1 cellular context compared by ENCODE assay signal in the genomic region with DNA sequence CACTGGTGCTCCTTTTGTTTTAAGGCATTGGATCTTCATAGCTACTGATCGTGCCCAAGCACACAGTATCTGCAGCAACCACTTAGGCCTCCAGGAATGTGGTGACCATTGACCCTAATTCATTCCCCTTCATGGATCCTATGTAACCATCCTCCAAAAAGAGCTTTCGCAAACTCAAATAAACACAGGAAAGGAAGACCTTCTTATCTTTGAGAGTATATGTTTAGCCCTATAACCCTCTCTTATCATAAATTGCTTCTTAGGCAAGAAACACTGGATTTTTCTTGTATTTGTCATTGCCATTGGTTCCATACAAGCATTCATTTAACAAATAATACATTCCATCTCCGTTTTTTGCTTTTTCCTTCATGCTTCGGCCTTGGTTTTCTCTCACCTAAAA.
TF ChIP-seq lines count a peak whose summit lies in the region.

No MANE protein-coding gene starts in this region.

TF ChIP-seq in HepG2, 621 proteins besides CTCF, POLR2A, EP300 and RAD21 (continued from another document and continues in another):
- TF ChIP-seq, protein P1, sequence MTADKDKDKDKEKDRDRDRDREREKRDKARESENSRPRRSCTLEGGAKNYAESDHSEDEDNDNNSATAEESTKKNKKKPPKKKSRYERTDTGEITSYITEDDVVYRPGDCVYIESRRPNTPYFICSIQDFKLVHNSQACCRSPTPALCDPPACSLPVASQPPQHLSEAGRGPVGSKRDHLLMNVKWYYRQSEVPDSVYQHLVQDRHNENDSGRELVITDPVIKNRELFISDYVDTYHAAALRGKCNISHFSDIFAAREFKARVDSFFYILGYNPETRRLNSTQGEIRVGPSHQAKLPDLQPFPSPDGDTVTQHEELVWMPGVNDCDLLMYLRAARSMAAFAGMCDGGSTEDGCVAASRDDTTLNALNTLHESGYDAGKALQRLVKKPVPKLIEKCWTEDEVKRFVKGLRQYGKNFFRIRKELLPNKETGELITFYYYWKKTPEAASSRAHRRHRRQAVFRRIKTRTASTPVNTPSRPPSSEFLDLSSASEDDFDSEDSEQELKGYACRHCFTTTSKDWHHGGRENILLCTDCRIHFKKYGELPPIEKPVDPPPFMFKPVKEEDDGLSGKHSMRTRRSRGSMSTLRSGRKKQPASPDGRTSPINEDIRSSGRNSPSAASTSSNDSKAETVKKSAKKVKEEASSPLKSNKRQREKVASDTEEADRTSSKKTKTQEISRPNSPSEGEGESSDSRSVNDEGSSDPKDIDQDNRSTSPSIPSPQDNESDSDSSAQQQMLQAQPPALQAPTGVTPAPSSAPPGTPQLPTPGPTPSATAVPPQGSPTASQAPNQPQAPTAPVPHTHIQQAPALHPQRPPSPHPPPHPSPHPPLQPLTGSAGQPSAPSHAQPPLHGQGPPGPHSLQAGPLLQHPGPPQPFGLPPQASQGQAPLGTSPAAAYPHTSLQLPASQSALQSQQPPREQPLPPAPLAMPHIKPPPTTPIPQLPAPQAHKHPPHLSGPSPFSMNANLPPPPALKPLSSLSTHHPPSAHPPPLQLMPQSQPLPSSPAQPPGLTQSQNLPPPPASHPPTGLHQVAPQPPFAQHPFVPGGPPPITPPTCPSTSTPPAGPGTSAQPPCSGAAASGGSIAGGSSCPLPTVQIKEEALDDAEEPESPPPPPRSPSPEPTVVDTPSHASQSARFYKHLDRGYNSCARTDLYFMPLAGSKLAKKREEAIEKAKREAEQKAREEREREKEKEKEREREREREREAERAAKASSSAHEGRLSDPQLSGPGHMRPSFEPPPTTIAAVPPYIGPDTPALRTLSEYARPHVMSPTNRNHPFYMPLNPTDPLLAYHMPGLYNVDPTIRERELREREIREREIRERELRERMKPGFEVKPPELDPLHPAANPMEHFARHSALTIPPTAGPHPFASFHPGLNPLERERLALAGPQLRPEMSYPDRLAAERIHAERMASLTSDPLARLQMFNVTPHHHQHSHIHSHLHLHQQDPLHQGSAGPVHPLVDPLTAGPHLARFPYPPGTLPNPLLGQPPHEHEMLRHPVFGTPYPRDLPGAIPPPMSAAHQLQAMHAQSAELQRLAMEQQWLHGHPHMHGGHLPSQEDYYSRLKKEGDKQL (CRISPR knock-in tag; IDR thresholded peaks at IDR 0.05; ENCODE audit: low read depth), result peak; percentile 79; the same call in 1 of the 2 replicates
- TF ChIP-seq MED8 (CRISPR knock-in tag; IDR thresholded peaks at IDR 0.05; ENCODE audit: insufficient replicate concordance), result no peak
- no peak for TF ChIP-seq FOXM1 (CRISPR knock-in tag; IDR thresholded peaks at IDR 0.05)
- peak; percentile 90 for TF ChIP-seq HNF4A (CRISPR knock-in tag; IDR thresholded peaks at IDR 0.05)
- no peak for TF ChIP-seq KLF16 (CRISPR knock-in tag; IDR thresholded peaks at IDR 0.05)
- TF ChIP-seq, protein P2, sequence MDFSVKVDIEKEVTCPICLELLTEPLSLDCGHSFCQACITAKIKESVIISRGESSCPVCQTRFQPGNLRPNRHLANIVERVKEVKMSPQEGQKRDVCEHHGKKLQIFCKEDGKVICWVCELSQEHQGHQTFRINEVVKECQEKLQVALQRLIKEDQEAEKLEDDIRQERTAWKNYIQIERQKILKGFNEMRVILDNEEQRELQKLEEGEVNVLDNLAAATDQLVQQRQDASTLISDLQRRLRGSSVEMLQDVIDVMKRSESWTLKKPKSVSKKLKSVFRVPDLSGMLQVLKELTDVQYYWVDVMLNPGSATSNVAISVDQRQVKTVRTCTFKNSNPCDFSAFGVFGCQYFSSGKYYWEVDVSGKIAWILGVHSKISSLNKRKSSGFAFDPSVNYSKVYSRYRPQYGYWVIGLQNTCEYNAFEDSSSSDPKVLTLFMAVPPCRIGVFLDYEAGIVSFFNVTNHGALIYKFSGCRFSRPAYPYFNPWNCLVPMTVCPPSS (IDR thresholded peaks at IDR 0.05), result no peak
- TF ChIP-seq PTBP1 (IDR thresholded peaks at IDR 0.05; ENCODE audit: low read depth, low read length, poor library complexity, severe bottlenecking), result no peak
- TF ChIP-seq ONECUT2 (CRISPR knock-in tag; IDR thresholded peaks at IDR 0.05), result 0 out of 2 replicates have a peak, but pooled peaks have one; percentile 41
- TF ChIP-seq HHEX (CRISPR knock-in tag; IDR thresholded peaks at IDR 0.05), result peak; percentile 44; the same call in 1 of the 2 replicates
- TF ChIP-seq, protein P3, sequence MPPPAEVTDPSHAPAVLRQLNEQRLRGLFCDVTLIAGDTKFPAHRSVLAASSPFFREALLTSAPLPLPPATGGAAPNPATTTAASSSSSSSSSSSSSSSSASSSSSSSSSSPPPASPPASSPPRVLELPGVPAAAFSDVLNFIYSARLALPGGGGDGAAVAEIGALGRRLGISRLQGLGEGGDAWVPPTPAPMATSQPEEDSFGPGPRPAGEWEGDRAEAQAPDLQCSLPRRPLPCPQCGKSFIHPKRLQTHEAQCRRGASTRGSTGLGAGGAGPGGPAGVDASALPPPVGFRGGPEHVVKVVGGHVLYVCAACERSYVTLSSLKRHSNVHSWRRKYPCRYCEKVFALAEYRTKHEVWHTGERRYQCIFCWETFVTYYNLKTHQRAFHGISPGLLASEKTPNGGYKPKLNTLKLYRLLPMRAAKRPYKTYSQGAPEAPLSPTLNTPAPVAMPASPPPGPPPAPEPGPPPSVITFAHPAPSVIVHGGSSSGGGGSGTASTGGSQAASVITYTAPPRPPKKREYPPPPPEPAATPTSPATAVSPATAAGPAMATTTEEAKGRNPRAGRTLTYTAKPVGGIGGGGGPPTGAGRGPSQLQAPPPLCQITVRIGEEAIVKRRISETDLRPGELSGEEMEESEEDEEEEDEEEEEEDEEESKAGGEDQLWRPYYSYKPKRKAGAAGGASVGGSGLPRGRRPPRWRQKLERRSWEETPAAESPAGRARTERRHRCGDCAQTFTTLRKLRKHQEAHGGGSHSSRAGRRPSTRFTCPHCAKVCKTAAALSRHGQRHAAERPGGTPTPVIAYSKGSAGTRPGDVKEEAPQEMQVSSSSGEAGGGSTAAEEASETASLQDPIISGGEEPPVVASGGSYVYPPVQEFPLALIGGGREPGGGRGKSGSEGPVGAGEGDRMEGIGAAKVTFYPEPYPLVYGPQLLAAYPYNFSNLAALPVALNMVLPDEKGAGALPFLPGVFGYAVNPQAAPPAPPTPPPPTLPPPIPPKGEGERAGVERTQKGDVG (CRISPR knock-in tag; IDR thresholded peaks at IDR 0.05; ENCODE audit: borderline replicate concordance), result no peak
- TF ChIP-seq, protein P4, sequence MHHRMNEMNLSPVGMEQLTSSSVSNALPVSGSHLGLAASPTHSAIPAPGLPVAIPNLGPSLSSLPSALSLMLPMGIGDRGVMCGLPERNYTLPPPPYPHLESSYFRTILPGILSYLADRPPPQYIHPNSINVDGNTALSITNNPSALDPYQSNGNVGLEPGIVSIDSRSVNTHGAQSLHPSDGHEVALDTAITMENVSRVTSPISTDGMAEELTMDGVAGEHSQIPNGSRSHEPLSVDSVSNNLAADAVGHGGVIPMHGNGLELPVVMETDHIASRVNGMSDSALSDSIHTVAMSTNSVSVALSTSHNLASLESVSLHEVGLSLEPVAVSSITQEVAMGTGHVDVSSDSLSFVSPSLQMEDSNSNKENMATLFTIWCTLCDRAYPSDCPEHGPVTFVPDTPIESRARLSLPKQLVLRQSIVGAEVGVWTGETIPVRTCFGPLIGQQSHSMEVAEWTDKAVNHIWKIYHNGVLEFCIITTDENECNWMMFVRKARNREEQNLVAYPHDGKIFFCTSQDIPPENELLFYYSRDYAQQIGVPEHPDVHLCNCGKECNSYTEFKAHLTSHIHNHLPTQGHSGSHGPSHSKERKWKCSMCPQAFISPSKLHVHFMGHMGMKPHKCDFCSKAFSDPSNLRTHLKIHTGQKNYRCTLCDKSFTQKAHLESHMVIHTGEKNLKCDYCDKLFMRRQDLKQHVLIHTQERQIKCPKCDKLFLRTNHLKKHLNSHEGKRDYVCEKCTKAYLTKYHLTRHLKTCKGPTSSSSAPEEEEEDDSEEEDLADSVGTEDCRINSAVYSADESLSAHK (CRISPR knock-in tag; IDR thresholded peaks at IDR 0.05; ENCODE audit: borderline replicate concordance), result no peak
- no peak for TF ChIP-seq NFATC3 (CRISPR knock-in tag; IDR thresholded peaks at IDR 0.05)
- TF ChIP-seq ZNF570 (CRISPR knock-in tag; IDR thresholded peaks at IDR 0.05; ENCODE audit: borderline replicate concordance), result no peak
- no peak for TF ChIP-seq YEATS4 (CRISPR knock-in tag; IDR thresholded peaks at IDR 0.05; ENCODE audit: borderline replicate concordance)
- no peak for TF ChIP-seq HNRNPL (IDR thresholded peaks at IDR 0.05; ENCODE audit: low read depth, low read length)
- TF ChIP-seq, protein P5, sequence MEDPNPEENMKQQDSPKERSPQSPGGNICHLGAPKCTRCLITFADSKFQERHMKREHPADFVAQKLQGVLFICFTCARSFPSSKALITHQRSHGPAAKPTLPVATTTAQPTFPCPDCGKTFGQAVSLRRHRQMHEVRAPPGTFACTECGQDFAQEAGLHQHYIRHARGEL (CRISPR knock-in tag; IDR thresholded peaks at IDR 0.05), result no peak
- TF ChIP-seq, protein P6, sequence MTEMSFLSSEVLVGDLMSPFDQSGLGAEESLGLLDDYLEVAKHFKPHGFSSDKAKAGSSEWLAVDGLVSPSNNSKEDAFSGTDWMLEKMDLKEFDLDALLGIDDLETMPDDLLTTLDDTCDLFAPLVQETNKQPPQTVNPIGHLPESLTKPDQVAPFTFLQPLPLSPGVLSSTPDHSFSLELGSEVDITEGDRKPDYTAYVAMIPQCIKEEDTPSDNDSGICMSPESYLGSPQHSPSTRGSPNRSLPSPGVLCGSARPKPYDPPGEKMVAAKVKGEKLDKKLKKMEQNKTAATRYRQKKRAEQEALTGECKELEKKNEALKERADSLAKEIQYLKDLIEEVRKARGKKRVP (CRISPR knock-in tag; IDR thresholded peaks at IDR 0.05), result no peak
- TF ChIP-seq, protein P7, sequence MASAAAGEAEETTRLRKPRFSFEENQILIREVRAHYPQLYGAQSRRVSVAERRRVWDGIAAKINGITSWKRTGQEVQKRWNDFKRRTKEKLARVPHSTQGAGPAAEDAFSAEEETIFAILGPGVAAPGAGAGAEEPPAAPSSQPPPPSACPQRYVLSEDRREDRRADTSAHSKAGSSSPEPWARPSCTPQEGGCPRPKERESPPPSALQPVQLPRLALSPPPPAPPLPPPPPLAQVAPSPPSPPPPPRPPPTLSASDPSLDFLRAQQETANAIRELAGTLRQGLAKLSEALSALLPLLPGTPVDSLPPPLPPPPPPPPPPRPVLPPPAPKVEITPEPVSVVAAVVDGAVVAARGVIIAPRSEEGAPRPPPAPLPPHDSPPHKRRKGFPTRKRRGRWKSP (CRISPR knock-in tag; IDR thresholded peaks at IDR 0.05), result no peak
- TF ChIP-seq LCORL (IDR thresholded peaks at IDR 0.05), result no peak
- TF ChIP-seq LCORL (CRISPR knock-in tag; IDR thresholded peaks at IDR 0.05), result peak; percentile 55
- TF ChIP-seq, protein P8, sequence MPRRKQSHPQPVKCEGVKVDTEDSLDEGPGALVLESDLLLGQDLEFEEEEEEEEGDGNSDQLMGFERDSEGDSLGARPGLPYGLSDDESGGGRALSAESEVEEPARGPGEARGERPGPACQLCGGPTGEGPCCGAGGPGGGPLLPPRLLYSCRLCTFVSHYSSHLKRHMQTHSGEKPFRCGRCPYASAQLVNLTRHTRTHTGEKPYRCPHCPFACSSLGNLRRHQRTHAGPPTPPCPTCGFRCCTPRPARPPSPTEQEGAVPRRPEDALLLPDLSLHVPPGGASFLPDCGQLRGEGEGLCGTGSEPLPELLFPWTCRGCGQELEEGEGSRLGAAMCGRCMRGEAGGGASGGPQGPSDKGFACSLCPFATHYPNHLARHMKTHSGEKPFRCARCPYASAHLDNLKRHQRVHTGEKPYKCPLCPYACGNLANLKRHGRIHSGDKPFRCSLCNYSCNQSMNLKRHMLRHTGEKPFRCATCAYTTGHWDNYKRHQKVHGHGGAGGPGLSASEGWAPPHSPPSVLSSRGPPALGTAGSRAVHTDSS (CRISPR knock-in tag; conservative IDR thresholded peaks at IDR 0.05), result no peak
- no peak for TF ChIP-seq ZNF678 (CRISPR knock-in tag; IDR thresholded peaks at IDR 0.05)
- TF ChIP-seq CREM (IDR thresholded peaks at IDR 0.05), result peak; percentile 61; the same call in 1 of the 2 replicates
- no peak for TF ChIP-seq CREM (CRISPR knock-in tag; IDR thresholded peaks at IDR 0.05)
- TF ChIP-seq, protein P9, sequence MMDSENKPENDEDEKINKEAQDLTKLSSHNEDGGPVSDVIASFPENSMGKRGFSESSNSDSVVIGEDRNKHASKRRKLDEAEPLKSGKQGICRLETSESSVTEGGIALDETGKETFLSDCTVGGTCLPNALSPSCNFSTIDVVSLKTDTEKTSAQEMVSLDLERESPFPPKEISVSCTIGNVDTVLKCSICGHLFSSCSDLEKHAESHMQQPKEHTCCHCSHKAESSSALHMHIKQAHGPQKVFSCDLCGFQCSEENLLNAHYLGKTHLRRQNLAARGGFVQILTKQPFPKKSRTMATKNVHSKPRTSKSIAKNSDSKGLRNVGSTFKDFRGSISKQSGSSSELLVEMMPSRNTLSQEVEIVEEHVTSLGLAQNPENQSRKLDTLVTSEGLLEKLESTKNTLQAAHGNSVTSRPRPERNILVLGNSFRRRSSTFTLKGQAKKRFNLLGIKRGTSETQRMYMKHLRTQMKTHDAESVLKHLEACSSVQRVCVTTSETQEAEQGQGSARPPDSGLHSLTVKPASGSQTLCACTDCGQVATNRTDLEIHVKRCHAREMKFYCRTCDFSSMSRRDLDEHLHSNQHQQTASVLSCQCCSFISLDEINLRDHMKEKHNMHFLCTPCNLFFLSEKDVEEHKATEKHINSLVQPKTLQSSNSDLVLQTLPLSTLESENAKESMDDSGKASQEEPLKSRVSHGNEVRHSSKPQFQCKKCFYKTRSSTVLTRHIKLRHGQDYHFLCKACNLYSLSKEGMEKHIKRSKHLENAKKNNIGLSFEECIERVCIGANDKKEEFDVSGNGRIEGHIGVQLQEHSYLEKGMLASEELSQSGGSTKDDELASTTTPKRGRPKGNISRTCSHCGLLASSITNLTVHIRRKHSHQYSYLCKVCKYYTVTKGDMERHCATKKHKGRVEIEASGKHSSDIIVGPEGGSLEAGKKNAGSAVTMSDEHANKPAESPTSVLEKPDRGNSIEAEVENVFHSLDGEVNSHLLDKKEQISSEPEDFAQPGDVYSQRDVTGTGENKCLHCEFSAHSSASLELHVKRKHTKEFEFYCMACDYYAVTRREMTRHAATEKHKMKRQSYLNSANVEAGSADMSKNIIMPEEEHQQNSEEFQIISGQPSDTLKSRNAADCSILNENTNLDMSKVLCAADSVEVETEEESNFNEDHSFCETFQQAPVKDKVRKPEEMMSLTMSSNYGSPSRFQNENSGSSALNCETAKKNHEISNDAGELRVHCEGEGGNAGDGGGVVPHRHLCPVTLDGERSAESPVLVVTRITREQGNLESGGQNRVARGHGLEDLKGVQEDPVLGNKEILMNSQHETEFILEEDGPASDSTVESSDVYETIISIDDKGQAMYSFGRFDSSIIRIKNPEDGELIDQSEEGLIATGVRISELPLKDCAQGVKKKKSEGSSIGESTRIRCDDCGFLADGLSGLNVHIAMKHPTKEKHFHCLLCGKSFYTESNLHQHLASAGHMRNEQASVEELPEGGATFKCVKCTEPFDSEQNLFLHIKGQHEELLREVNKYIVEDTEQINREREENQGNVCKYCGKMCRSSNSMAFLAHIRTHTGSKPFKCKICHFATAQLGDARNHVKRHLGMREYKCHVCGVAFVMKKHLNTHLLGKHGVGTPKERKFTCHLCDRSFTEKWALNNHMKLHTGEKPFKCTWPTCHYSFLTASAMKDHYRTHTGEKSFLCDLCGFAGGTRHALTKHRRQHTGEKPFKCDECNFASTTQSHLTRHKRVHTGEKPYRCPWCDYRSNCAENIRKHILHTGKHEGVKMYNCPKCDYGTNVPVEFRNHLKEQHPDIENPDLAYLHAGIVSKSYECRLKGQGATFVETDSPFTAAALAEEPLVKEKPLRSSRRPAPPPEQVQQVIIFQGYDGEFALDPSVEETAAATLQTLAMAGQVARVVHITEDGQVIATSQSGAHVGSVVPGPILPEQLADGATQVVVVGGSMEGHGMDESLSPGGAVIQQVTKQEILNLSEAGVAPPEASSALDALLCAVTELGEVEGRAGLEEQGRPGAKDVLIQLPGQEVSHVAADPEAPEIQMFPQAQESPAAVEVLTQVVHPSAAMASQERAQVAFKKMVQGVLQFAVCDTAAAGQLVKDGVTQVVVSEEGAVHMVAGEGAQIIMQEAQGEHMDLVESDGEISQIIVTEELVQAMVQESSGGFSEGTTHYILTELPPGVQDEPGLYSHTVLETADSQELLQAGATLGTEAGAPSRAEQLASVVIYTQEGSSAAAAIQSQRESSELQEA (CRISPR knock-in tag; IDR thresholded peaks at IDR 0.05; ENCODE audit: not compliant biosample characterization), result no peak
- no peak for TF ChIP-seq ZNF775 (CRISPR knock-in tag; IDR thresholded peaks at IDR 0.05; ENCODE audit: borderline replicate concordance)
- peak; percentile 60 for TF ChIP-seq TCF7 (IDR thresholded peaks at IDR 0.05; ENCODE audit: low read depth)
